ENCODE assay signal across 1 cellular context in genomic region chr14:73744874-73745529, GRCh38.
TF ChIP-seq lines count a peak whose summit lies in the region.

No MANE protein-coding gene starts in this region.

TF ChIP-seq in SK-N-SH, 30 proteins besides CTCF, POLR2A, EP300 and RAD21 (continued from another document):
- TF ChIP-seq SIN3A (IDR thresholded peaks at IDR 0.05; ENCODE audit: borderline replicate concordance, low read depth, low read length) (no peak), SMC3 (IDR thresholded peaks at IDR 0.05; ENCODE audit: low read depth, low read length) (no peak), NRF1 (IDR thresholded peaks at IDR 0.05; ENCODE audit: low read depth, low read length) (no peak), NFIC (IDR thresholded peaks at IDR 0.05; ENCODE audit: borderline replicate concordance) (no peak), RFX5 (IDR thresholded peaks at IDR 0.05; ENCODE audit: low read length) (no peak), CHD2 (IDR thresholded peaks at IDR 0.05; ENCODE audit: low read length, partially characterized antibody) (no peak)
- TF ChIP-seq, protein P1, sequence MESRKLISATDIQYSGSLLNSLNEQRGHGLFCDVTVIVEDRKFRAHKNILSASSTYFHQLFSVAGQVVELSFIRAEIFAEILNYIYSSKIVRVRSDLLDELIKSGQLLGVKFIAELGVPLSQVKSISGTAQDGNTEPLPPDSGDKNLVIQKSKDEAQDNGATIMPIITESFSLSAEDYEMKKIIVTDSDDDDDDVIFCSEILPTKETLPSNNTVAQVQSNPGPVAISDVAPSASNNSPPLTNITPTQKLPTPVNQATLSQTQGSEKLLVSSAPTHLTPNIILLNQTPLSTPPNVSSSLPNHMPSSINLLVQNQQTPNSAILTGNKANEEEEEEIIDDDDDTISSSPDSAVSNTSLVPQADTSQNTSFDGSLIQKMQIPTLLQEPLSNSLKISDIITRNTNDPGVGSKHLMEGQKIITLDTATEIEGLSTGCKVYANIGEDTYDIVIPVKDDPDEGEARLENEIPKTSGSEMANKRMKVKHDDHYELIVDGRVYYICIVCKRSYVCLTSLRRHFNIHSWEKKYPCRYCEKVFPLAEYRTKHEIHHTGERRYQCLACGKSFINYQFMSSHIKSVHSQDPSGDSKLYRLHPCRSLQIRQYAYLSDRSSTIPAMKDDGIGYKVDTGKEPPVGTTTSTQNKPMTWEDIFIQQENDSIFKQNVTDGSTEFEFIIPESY (IDR thresholded peaks at IDR 0.05; ENCODE audit: borderline replicate concordance, low read depth), result no peak
